Comparison of ENCODE assay signal across 22 cellular contexts in genomic region chr9:129161534-129161837, GRCh38. TPM values are rescaled to one million over a fixed set of nuclear protein-coding genes. Genes with fewer than 3 reads are reported as not detected.
DNase-seq lines count a peak whose midpoint lies in the region; ATAC-seq, FAIRE-seq and TF ChIP-seq lines count a peak whose summit lies in the region.
"Had no signal": no experiment of that assay in that cellular context is flagged by ENCODE, and none has a peak within 500 bp of the region (broad histone marks: within the 10 kb centered on the region; RNA-seq: fewer than 3 reads in every experiment).

No MANE protein-coding gene starts in this region.

- H3K9me3 ChIP-seq in HepG2 (ENCODE audit: low read length) (no peaks in the 10 kb centered on the region), right lobe of liver (no peaks in the 10 kb centered on the region)
- H3K9me3 ChIP-seq: A549, MG63 had no signal

- in situ Hi-C loops in HepG2 (cut with HindIII; ENCODE audit: extremely low pct_ligation_motif_present, low pct_unique_long_range_greater_than_20kb): no loop called here

- no peak for TF ChIP-seq RAD21 in HepG2 (CRISPR knock-in tag; IDR thresholded peaks at IDR 0.05)

- no peak overlapping the region for H2BK15ac ChIP-seq in mesendoderm (replicated peaks; ENCODE audit: low read depth)

- H2AK5ac ChIP-seq in mesendoderm (ENCODE audit: low read length): no peak overlapping the region

- ATAC-seq in HepG2: peak; percentile 36
- ATAC-seq in right lobe of liver: no peak
- no peak for ATAC-seq in activated T-helper 17 cell treated with anti-CD3 and anti-CD28 coated beads, Interleukin-2, amount 50 U/mL, for 72 hours (replicated peaks)
- ATAC-seq: A549; CD8-positive, alpha-beta T cell; HCT116; SK-N-SH treated with all-trans-retinoic acid at 6 μM for 48 hours had no signal

- BruUV-seq in HepG2 (replicated peaks; lab: Mats Ljungman, UMichigan): no TSS peak

- H3K27me3 Mint-ChIP-seq in activated T-helper 17 cell treated with anti-CD3 and anti-CD28 coated beads, Interleukin-2, amount 50 U/mL, for 72 hours: no peaks in the 10 kb centered on the region
- no peaks in the 10 kb centered on the region for H3K27me3 Mint-ChIP-seq in type B pancreatic cell

- TF ChIP-seq POLR2A in HepG2 (IDR thresholded peaks at IDR 0.05; ENCODE audit: insufficient read depth in 1 of 2, low read depth in 2 of 2, low read length in 2 of 2) (no peak), right lobe of liver (IDR thresholded peaks at IDR 0.05) (no peak)

- FAIRE-seq in HepG2 (lab: Jason Lieb, UNC): no peak
- FAIRE-seq: A549, G401.6, GM18507, H1 had no signal

- no peak overlapping the region for H3K27ac ChIP-seq in HepG2 (ENCODE audit: extremely low read length, insufficient read depth, low read length)
- no peak overlapping the region for H3K27ac ChIP-seq in right lobe of liver
- no peak overlapping the region for H3K27ac ChIP-seq in mesendoderm (ENCODE audit: low read depth, low read length)
- H3K27ac ChIP-seq: A549 had no signal

- intact Hi-C loops in HepG2 (cut with micrococcal nuclease; ENCODE audit: unreplicated experiment): no loop called here
- intact Hi-C loops in right lobe of liver (cut with DNase I): no loop called here

- H3K27me3 ChIP-seq in HepG2 (ENCODE audit: control insufficient read depth in 1 of 2, insufficient read depth in 2 of 2, low read length in 2 of 2) (no peaks in the 10 kb centered on the region), right lobe of liver (no peaks in the 10 kb centered on the region), mesendoderm (ENCODE audit: insufficient read depth, low read length, poor library complexity) (no peaks in the 10 kb centered on the region)
- H3K27me3 ChIP-seq: MG63 had no signal

- CTCF ChIA-PET in HepG2 (lab: Yijun Ruan, JAX; ENCODE audit: low intra/inter-chr PET ratio, low total read pairs): no interaction called here

- TF ChIP-seq CTCF in HepG2 (CRISPR knock-in tag; IDR thresholded peaks at IDR 0.05): no peak
- TF ChIP-seq CTCF in right lobe of liver (IDR thresholded peaks at IDR 0.05): no peak
- no peak for TF ChIP-seq CTCF in type B pancreatic cell (conservative IDR thresholded peaks at IDR 0.05)

- H3K4me3 ChIP-seq in HepG2 (replicated peaks in 1 of 3; ENCODE audit: insufficient read depth in 1 of 3, low read depth in 2 of 3, low read length in 3 of 3) (no peak overlapping the region), right lobe of liver (no peak overlapping the region), mesendoderm (ENCODE audit: low read length) (no peak overlapping the region)
- H3K4me3 ChIP-seq: A549, MG63 had no signal

- H3K4me1 ChIP-seq in HepG2 (ENCODE audit: insufficient read depth, low read length) (peaks cover 58% of the 10 kb centered on the region), right lobe of liver (no peaks in the 10 kb centered on the region), mesendoderm (ENCODE audit: control insufficient read depth, low read depth, low read length) (no peaks in the 10 kb centered on the region)

- H4K5ac ChIP-seq in mesendoderm (ENCODE audit: low read length): no peak overlapping the region

- no peak overlapping the region for H2AFZ ChIP-seq in HepG2 (ENCODE audit: low read length)

- H3K36me3 Mint-ChIP-seq in activated T-helper 17 cell treated with anti-CD3 and anti-CD28 coated beads, Interleukin-2, amount 50 U/mL, for 72 hours (ENCODE audit: low read depth): no peaks in the 10 kb centered on the region
- peaks cover 4% of the 10 kb centered on the region for H3K36me3 Mint-ChIP-seq in type B pancreatic cell
- H3K36me3 Mint-ChIP-seq: CD8-positive, alpha-beta T cell had no signal

- peak overlapping the region; percentile 83 for H3K27ac Mint-ChIP-seq in activated T-helper 17 cell treated with anti-CD3 and anti-CD28 coated beads, Interleukin-2, amount 50 U/mL, for 72 hours
- H3K27ac Mint-ChIP-seq in type B pancreatic cell: peak overlapping the region; percentile 65
- H3K27ac Mint-ChIP-seq: CD8-positive, alpha-beta T cell had no signal

- no peak overlapping the region for H3K23ac ChIP-seq in mesendoderm (ENCODE audit: low read length)

- no peaks in the 10 kb centered on the region for H3K9me3 Mint-ChIP-seq in activated T-helper 17 cell treated with anti-CD3 and anti-CD28 coated beads, Interleukin-2, amount 50 U/mL, for 72 hours
- peaks cover 4% of the 10 kb centered on the region for H3K9me3 Mint-ChIP-seq in type B pancreatic cell
- H3K9me3 Mint-ChIP-seq: CD8-positive, alpha-beta T cell had no signal

- H4K8ac ChIP-seq in mesendoderm (ENCODE audit: low read depth, low read length): no peak overlapping the region

- no peak overlapping the region for H3K18ac ChIP-seq in mesendoderm (ENCODE audit: low read length)

- no peak overlapping the region for H2BK120ac ChIP-seq in mesendoderm (ENCODE audit: low read depth, low read length)

- H3K56ac ChIP-seq in mesendoderm (ENCODE audit: low read length): peak overlapping the region; percentile 10

- peak; percentile 54 for DNase-seq in HepG2 (ENCODE audit: low spot score)
- no peak for DNase-seq in right lobe of liver
- no peak for DNase-seq in mesendoderm
- no peak for DNase-seq in type B pancreatic cell (ENCODE audit: extremely low spot score, unreplicated experiment)
- no peak for DNase-seq in stimulated activated CD4-positive, alpha-beta T cell treated with anti-CD3 and anti-CD28 coated beads, Interleukin-4, amount 100 ng/mL, for 4 hours
- no peak for DNase-seq in T-helper 1 cell
- no peak for DNase-seq in SK-N-DZ (ENCODE audit: low spot score)
- DNase-seq: CD8-positive, alpha-beta T cell; MG63; NCI-H1092 treated with DMSO at 0.1 percent for 48 hours; NCI-H1436 treated with DMSO at 0.1 percent for 48 hours; NCI-H1930; NCI-H510A; SIG-M5 had no signal

- H3K4ac ChIP-seq in mesendoderm (ENCODE audit: low read depth, low read length): no peak overlapping the region

- no peaks in the 10 kb centered on the region for H3K4me1 Mint-ChIP-seq in activated T-helper 17 cell treated with anti-CD3 and anti-CD28 coated beads, Interleukin-2, amount 50 U/mL, for 72 hours
- peaks cover 16% of the 10 kb centered on the region for H3K4me1 Mint-ChIP-seq in type B pancreatic cell (ENCODE audit: unreplicated experiment)

- H3K9ac ChIP-seq in HepG2 (ENCODE audit: insufficient read depth, low read depth, low read length) (no peak overlapping the region), mesendoderm (ENCODE audit: low read length) (no peak overlapping the region)

- no peaks in the 10 kb centered on the region for H4K20me1 ChIP-seq in HepG2 (ENCODE audit: insufficient read depth, low read length)

- 0 out of 2 replicates have a peak overlapping the region, but pooled peaks have one; percentile 1 for H3K4me2 ChIP-seq in HepG2 (ENCODE audit: low read depth, low read length)
- no peak overlapping the region for H3K4me2 ChIP-seq in mesendoderm (ENCODE audit: low read length)
- H3K4me2 ChIP-seq: A549 had no signal

- no peaks in the 10 kb centered on the region for H3K79me1 ChIP-seq in mesendoderm (ENCODE audit: low read length)

- no peak overlapping the region for H2BK5ac ChIP-seq in mesendoderm (ENCODE audit: low read length)

- H3K4me3 Mint-ChIP-seq in activated T-helper 17 cell treated with anti-CD3 and anti-CD28 coated beads, Interleukin-2, amount 50 U/mL, for 72 hours: no peak overlapping the region
- H3K4me3 Mint-ChIP-seq in type B pancreatic cell: no peak overlapping the region
- H3K4me3 Mint-ChIP-seq: CD8-positive, alpha-beta T cell had no signal

- TF ChIP-seq EP300 in HepG2 (IDR thresholded peaks at IDR 0.05; ENCODE audit: low read depth in 2 of 2, low read length in 2 of 2): no peak
- TF ChIP-seq EP300 in HepG2 (CRISPR knock-in tag; IDR thresholded peaks at IDR 0.05; ENCODE audit: borderline replicate concordance): no peak

- H3K79me2 ChIP-seq in HepG2 (ENCODE audit: insufficient read depth, low read length): no peaks in the 10 kb centered on the region
- H3K79me2 ChIP-seq in mesendoderm (ENCODE audit: control insufficient read depth, insufficient read depth, low read length): no peaks in the 10 kb centered on the region

- 65% methylated on average over 9 of the region's 9 CpGs for WGBS in HepG2 (ENCODE audit: low lambda C conversion rate)
- WGBS in right lobe of liver (ENCODE audit: insufficient coverage, low coverage, low lambda C conversion rate, missing lambda C conversion rate): 40% methylated on average over 1 of the region's 9 CpGs
- WGBS in mesendoderm (ENCODE audit: extremely low coverage, insufficient coverage, low lambda C conversion rate): no CpG with 5 or more reads among the region's 9 CpGs

- POLR2A ChIA-PET in HepG2 (lab: Yijun Ruan, JAX): interaction anchor here (1.6 kb wide), 1 partner anchor 21 kb away, joined by 3 read pairs; no protein-coding TSS in a partner anchor

- H3K36me3 ChIP-seq in HepG2 (replicated peaks in 1 of 2; ENCODE audit: control insufficient read depth in 1 of 2, insufficient read depth in 2 of 2, low read length in 2 of 2): no peaks in the 10 kb centered on the region
- no peaks in the 10 kb centered on the region for H3K36me3 ChIP-seq in right lobe of liver
- H3K36me3 ChIP-seq in mesendoderm (ENCODE audit: control insufficient read depth, insufficient read depth, low read length): no peaks in the 10 kb centered on the region
- H3K36me3 ChIP-seq: MG63 had no signal

RNA-seq across cellular contexts. Expression of gene IER5L, which starts 16.6 kb away (rescaled TPM):
- total RNA-seq in HepG2 (2016; rRNA removed; fragmentation: Illumina TruSeq; extraction: Trizol): 2.5 and 3.3 TPM in 2 replicates
- 2.4 and 2.5 TPM in 2 replicates for total RNA-seq in HepG2 (2016; cell fraction: cytosol; rRNA removed; fragmentation: Illumina TruSeq; extraction: Trizol; ENCODE audit: low read depth)
- total RNA-seq in HepG2 (2016; cell fraction: insoluble cytoplasmic fraction; rRNA removed; fragmentation: Illumina TruSeq; extraction: Trizol): 2.6 and 3.2 TPM in 2 replicates
- total RNA-seq in HepG2 (2016; cell fraction: membrane; rRNA removed; fragmentation: Illumina TruSeq; extraction: Trizol): 2.0 and 2.7 TPM in 2 replicates
- total RNA-seq in HepG2 (2016; cell fraction: nucleus; rRNA removed; fragmentation: Illumina TruSeq; extraction: Trizol): 0.84 and 1.2 TPM in 2 replicates
- polyA plus RNA-seq in HepG2 (2011; rRNA removed): 1.8 and 3.6 TPM in 2 replicates
- polyA plus RNA-seq in HepG2 (2011; cell fraction: cytosol; rRNA removed): 2.1 and 3.1 TPM in 2 replicates
- 4.4 and 4.5 TPM in 2 replicates for polyA plus RNA-seq in HepG2 (2011; cell fraction: nucleus; rRNA removed)
- 1.5 and 2.6 TPM in 2 replicates for polyA plus RNA-seq in HepG2 (2012)
- polyA plus RNA-seq in HepG2 (2016; cell fraction: cytosol; fragmentation: Illumina TruSeq; extraction: Trizol; ENCODE audit: low read depth): 0.59 and 0.61 TPM in 2 replicates
- polyA plus RNA-seq in HepG2 (2016; cell fraction: insoluble cytoplasmic fraction; fragmentation: Illumina TruSeq; extraction: Trizol; ENCODE audit: low read depth): 2.2 and 2.5 TPM in 2 replicates
- 0.52 and 0.74 TPM in 2 replicates for polyA plus RNA-seq in HepG2 (2016; cell fraction: membrane; fragmentation: Illumina TruSeq; extraction: Trizol; ENCODE audit: low read depth)
- polyA plus RNA-seq in HepG2 (2016; cell fraction: nucleus; fragmentation: Illumina TruSeq; extraction: Trizol; ENCODE audit: insufficient read depth, low read depth): 1.3 and 2.1 TPM in 2 replicates
- polyA minus RNA-seq in HepG2 (2011; rRNA and poly(A)+ RNA removed; ENCODE audit: low replicate concordance): 5.5 and 12.0 TPM in 2 replicates
- polyA minus RNA-seq in HepG2 (2011; cell fraction: cytosol; rRNA and poly(A)+ RNA removed): 5.6 and 6.2 TPM in 2 replicates
- 1.2 and 1.9 TPM in 2 replicates for polyA minus RNA-seq in HepG2 (2011; cell fraction: nucleus; rRNA and poly(A)+ RNA removed)
- 10 to 100 TPM in 3 of 6 experiments, 1 to 10 TPM in 3; 2.7 to 19.8 (median 7.8) TPM for total RNA-seq in right lobe of liver
- total RNA-seq in activated T-helper 17 cell treated with anti-CD3 and anti-CD28 coated beads, Interleukin-2, amount 50 U/mL, for 72 hours: 1 to 10 TPM in 1 of 2 donors, under 1 TPM in 1; 0.67 to 2.2 TPM
- 0.93 TPM for polyA plus RNA-seq in mesendoderm (2013, experiment 1 of 2)
- 0.76 TPM for polyA plus RNA-seq in mesendoderm (2013, experiment 2 of 2)
- 22.3 and 37.5 TPM in 2 replicates for total RNA-seq in type B pancreatic cell (ENCODE audit: low replicate concordance)
- 9.9 and 14.8 TPM in 2 replicates for polyA plus RNA-seq in SK-N-DZ (2014; cell fraction: cytosol; rRNA removed)
- 9.8 and 11.9 TPM in 2 replicates for polyA plus RNA-seq in SK-N-DZ (2014; cell fraction: nucleus; rRNA removed)
- total RNA-seq: Daoy had no signal

RNA-seq across cellular contexts. Expression of gene PTPA, which starts 50.3 kb away (rescaled TPM):
- total RNA-seq in HepG2 (2016; rRNA removed; fragmentation: Illumina TruSeq; extraction: Trizol) (105 and 109 TPM in 2 replicates), right lobe of liver (100 to 1,000 TPM in 1 of 6 experiments, 10 to 100 TPM in 5; 55.4 to 123 (median 62.0) TPM), type B pancreatic cell (ENCODE audit: low replicate concordance) (102 and 115 TPM in 2 replicates)
- 13.7 and 14.3 TPM in 2 replicates for total RNA-seq in HepG2 (2016; cell fraction: cytosol; rRNA removed; fragmentation: Illumina TruSeq; extraction: Trizol; ENCODE audit: low read depth)
- total RNA-seq in HepG2 (2016; cell fraction: insoluble cytoplasmic fraction; rRNA removed; fragmentation: Illumina TruSeq; extraction: Trizol): 107 and 108 TPM in 2 replicates
- total RNA-seq in HepG2 (2016; cell fraction: membrane; rRNA removed; fragmentation: Illumina TruSeq; extraction: Trizol): 42.5 and 49.9 TPM in 2 replicates
- 57.5 and 66.5 TPM in 2 replicates for total RNA-seq in HepG2 (2016; cell fraction: nucleus; rRNA removed; fragmentation: Illumina TruSeq; extraction: Trizol)
- polyA plus RNA-seq in HepG2 (2011; rRNA removed): 79.3 and 86.0 TPM in 2 replicates
- 78.6 and 93.8 TPM in 2 replicates for polyA plus RNA-seq in HepG2 (2011; cell fraction: cytosol; rRNA removed)
- polyA plus RNA-seq in HepG2 (2011; cell fraction: nucleus; rRNA removed): 64.7 and 73.4 TPM in 2 replicates
- polyA plus RNA-seq in HepG2 (2012): 58.7 and 58.8 TPM in 2 replicates
- polyA plus RNA-seq in HepG2 (2016; cell fraction: cytosol; fragmentation: Illumina TruSeq; extraction: Trizol; ENCODE audit: low read depth): 12.7 and 14.2 TPM in 2 replicates
- 95.6 and 101 TPM in 2 replicates for polyA plus RNA-seq in HepG2 (2016; cell fraction: insoluble cytoplasmic fraction; fragmentation: Illumina TruSeq; extraction: Trizol; ENCODE audit: low read depth)
- 35.2 and 36.7 TPM in 2 replicates for polyA plus RNA-seq in HepG2 (2016; cell fraction: membrane; fragmentation: Illumina TruSeq; extraction: Trizol; ENCODE audit: low read depth)
- 80.4 and 88.7 TPM in 2 replicates for polyA plus RNA-seq in HepG2 (2016; cell fraction: nucleus; fragmentation: Illumina TruSeq; extraction: Trizol; ENCODE audit: insufficient read depth, low read depth)
- polyA minus RNA-seq in HepG2 (2011; rRNA and poly(A)+ RNA removed; ENCODE audit: low replicate concordance): 104 and 215 TPM in 2 replicates
- 57.5 and 58.2 TPM in 2 replicates for polyA minus RNA-seq in HepG2 (2011; cell fraction: cytosol; rRNA and poly(A)+ RNA removed)
- 32.4 and 34.9 TPM in 2 replicates for polyA minus RNA-seq in HepG2 (2011; cell fraction: nucleus; rRNA and poly(A)+ RNA removed)
- 100 to 1,000 TPM in 1 of 2 donors, 10 to 100 TPM in 1; 77.9 to 131 TPM for total RNA-seq in activated T-helper 17 cell treated with anti-CD3 and anti-CD28 coated beads, Interleukin-2, amount 50 U/mL, for 72 hours
- polyA plus RNA-seq in mesendoderm (2013, experiment 1 of 2): 73.6 TPM
- polyA plus RNA-seq in mesendoderm (2013, experiment 2 of 2): 72.5 TPM
- polyA plus RNA-seq in SK-N-DZ (2014; cell fraction: cytosol; rRNA removed): 85.6 and 97.8 TPM in 2 replicates
- 55.4 and 62.5 TPM in 2 replicates for polyA plus RNA-seq in SK-N-DZ (2014; cell fraction: nucleus; rRNA removed)

RNA-seq across cellular contexts. Expression of gene CRAT, which starts 50.9 kb away (rescaled TPM):
- total RNA-seq in HepG2 (2016; rRNA removed; fragmentation: Illumina TruSeq; extraction: Trizol): 26.6 and 29.3 TPM in 2 replicates
- total RNA-seq in HepG2 (2016; cell fraction: cytosol; rRNA removed; fragmentation: Illumina TruSeq; extraction: Trizol; ENCODE audit: low read depth): 13.7 and 20.3 TPM in 2 replicates
- total RNA-seq in HepG2 (2016; cell fraction: insoluble cytoplasmic fraction; rRNA removed; fragmentation: Illumina TruSeq; extraction: Trizol): 24.5 and 28.0 TPM in 2 replicates
- 27.1 and 32.0 TPM in 2 replicates for total RNA-seq in HepG2 (2016; cell fraction: membrane; rRNA removed; fragmentation: Illumina TruSeq; extraction: Trizol)
- total RNA-seq in HepG2 (2016; cell fraction: nucleus; rRNA removed; fragmentation: Illumina TruSeq; extraction: Trizol): 17.6 and 18.1 TPM in 2 replicates
- 26.1 and 31.1 TPM in 2 replicates for polyA plus RNA-seq in HepG2 (2011; rRNA removed)
- polyA plus RNA-seq in HepG2 (2011; cell fraction: cytosol; rRNA removed): 21.4 and 24.4 TPM in 2 replicates
- 62.4 and 63.9 TPM in 2 replicates for polyA plus RNA-seq in HepG2 (2011; cell fraction: nucleus; rRNA removed)
- polyA plus RNA-seq in HepG2 (2012): 32.3 and 32.7 TPM in 2 replicates
- 18.5 and 23.3 TPM in 2 replicates for polyA plus RNA-seq in HepG2 (2016; cell fraction: cytosol; fragmentation: Illumina TruSeq; extraction: Trizol; ENCODE audit: low read depth)
- polyA plus RNA-seq in HepG2 (2016; cell fraction: insoluble cytoplasmic fraction; fragmentation: Illumina TruSeq; extraction: Trizol; ENCODE audit: low read depth): 27.2 and 34.4 TPM in 2 replicates
- 26.8 and 32.7 TPM in 2 replicates for polyA plus RNA-seq in HepG2 (2016; cell fraction: membrane; fragmentation: Illumina TruSeq; extraction: Trizol; ENCODE audit: low read depth)
- polyA plus RNA-seq in HepG2 (2016; cell fraction: nucleus; fragmentation: Illumina TruSeq; extraction: Trizol; ENCODE audit: insufficient read depth, low read depth): 29.5 and 29.9 TPM in 2 replicates
- polyA minus RNA-seq in HepG2 (2011; rRNA and poly(A)+ RNA removed; ENCODE audit: low replicate concordance): 7.1 and 60.6 TPM in 2 replicates
- polyA minus RNA-seq in HepG2 (2011; cell fraction: cytosol; rRNA and poly(A)+ RNA removed): 24.5 and 25.6 TPM in 2 replicates
- 11.7 and 16.0 TPM in 2 replicates for polyA minus RNA-seq in HepG2 (2011; cell fraction: nucleus; rRNA and poly(A)+ RNA removed)
- total RNA-seq in right lobe of liver: 100 to 1,000 TPM in 4 of 6 experiments, 10 to 100 TPM in 2; 86.1 to 146 (median 104) TPM
- 10 to 100 TPM; 19.8 to 21.8 TPM for total RNA-seq in activated T-helper 17 cell treated with anti-CD3 and anti-CD28 coated beads, Interleukin-2, amount 50 U/mL, for 72 hours
- 1.8 TPM for polyA plus RNA-seq in mesendoderm (2013, experiment 1 of 2)
- polyA plus RNA-seq in mesendoderm (2013, experiment 2 of 2): 1.5 TPM
- 14.5 and 28.4 TPM in 2 replicates for total RNA-seq in type B pancreatic cell (ENCODE audit: low replicate concordance)
- polyA plus RNA-seq in SK-N-DZ (2014; cell fraction: cytosol; rRNA removed): 8.2 and 10.7 TPM in 2 replicates
- 6.2 and 8.7 TPM in 2 replicates for polyA plus RNA-seq in SK-N-DZ (2014; cell fraction: nucleus; rRNA removed)
